8 cellular contexts compared by ENCODE assay signal in genomic region chr9:23826120-23826629, GRCh38. TPM values are rescaled to one million over a fixed set of nuclear protein-coding genes. Genes with fewer than 3 reads are reported as not detected.
DNase-seq lines count a peak whose midpoint lies in the region; ATAC-seq and TF ChIP-seq lines count a peak whose summit lies in the region.

Gene ELAVL2 (minus strand): TSS chr9:23826240. CDS start chr9:23762234, 64,006 bp downstream.

- peaks cover 0 to 35% (median 4%) of the 10 kb centered on the region in 4 donors for H3K9me3 ChIP-seq in stomach

- DNase-seq in ELF-1 (ENCODE audit: low read depth, low spot score) (peak; percentile 83), NCI-H2029 (lab: John Stamatoyannopoulos, UW) (peak; percentile 83), fibroblast of peridontal ligament (ENCODE audit: extremely low read depth) (peak; percentile 77), mucosa of gallbladder (ENCODE audit: low spot score) (peak; percentile 80), stomach (peak; percentile 65), NCI-H2107 (lab: John Stamatoyannopoulos, UW) (no peak)
- DNase-seq in activated T-cell treated with anti-CD3 and anti-CD28 coated beads, Interleukin-2, amount 50 U/mL, for 24 hours: peak; percentile 61

- peak within 1 kb of the TSS; percentile 26 to 40 (median 34) for H3K4me3 ChIP-seq in stomach

- no peak for TF ChIP-seq EP300 in stomach (IDR thresholded peaks at IDR 0.05)

- H3K4me3 Mint-ChIP-seq in activated T-cell treated with anti-CD3 and anti-CD28 coated beads, Interleukin-2, amount 50 U/mL, for 24 hours: no peak within 1 kb of the TSS

- 5 to 7% (median 5%) methylated on average over 30 of the region's 30 CpGs for WGBS in stomach, 5 donors

- peaks cover 2% of the 10 kb centered on the region for H3K4me1 Mint-ChIP-seq in activated T-cell treated with anti-CD3 and anti-CD28 coated beads, Interleukin-2, amount 50 U/mL, for 24 hours (ENCODE audit: low read depth)

- peaks cover 8 to 46% (median 21%) of the 10 kb centered on the region in 4 donors for H3K4me1 ChIP-seq in stomach

- ATAC-seq in HG03135 (IDR thresholded peaks at IDR 0.05; ENCODE audit: unreplicated experiment): no peak

- intact Hi-C loops in stomach (cut with DNase I; ENCODE audit: low total_unique reads): no loop called here

- peaks cover 20 to 98% (median 75%) of the 10 kb centered on the region in 3 donors for H3K27me3 ChIP-seq in stomach

- H3K27ac Mint-ChIP-seq in activated T-cell treated with anti-CD3 and anti-CD28 coated beads, Interleukin-2, amount 50 U/mL, for 24 hours: no peak within 1 kb of the TSS

- H3K27me3 Mint-ChIP-seq in activated T-cell treated with anti-CD3 and anti-CD28 coated beads, Interleukin-2, amount 50 U/mL, for 24 hours: peaks cover 27% of the 10 kb centered on the region

- H3K9me3 Mint-ChIP-seq in activated T-cell treated with anti-CD3 and anti-CD28 coated beads, Interleukin-2, amount 50 U/mL, for 24 hours: no peaks in the 10 kb centered on the region

- TF ChIP-seq CTCF in stomach (IDR thresholded peaks at IDR 0.05): no peak

- H3K36me3 ChIP-seq in stomach: no peaks in the 10 kb centered on the region

- no peak for TF ChIP-seq POLR2A in stomach (IDR thresholded peaks at IDR 0.05)

- no peaks in the 10 kb centered on the region for H3K36me3 Mint-ChIP-seq in activated T-cell treated with anti-CD3 and anti-CD28 coated beads, Interleukin-2, amount 50 U/mL, for 24 hours (ENCODE audit: low read depth)

- H3K27ac ChIP-seq in stomach: no peak within 1 kb of the TSS

RNA-seq across cellular contexts. Expression of gene ELAVL2, which starts in this region (rescaled TPM):
- total RNA-seq in mucosa of gallbladder: 0.23 TPM
- total RNA-seq in stomach: 1 to 10 TPM in 1 of 5 donors, not detected in 4; 1.1 TPM
- under 1 TPM in 2 of 3 donors, not detected in 1; 0.06 to 0.18 TPM for polyA plus RNA-seq in stomach

Comparison
In these comparisons a context has a peak if more than half of its experiments do, and no peak if none do; other contexts are left out.
1. Peak in DNase-seq in mucosa of gallbladder; RNA of the gene not detected or under 1 TPM.